ENCODE assay signal across 10 cellular contexts in genomic region chr5:444226-444625, GRCh38. TPM values are rescaled to one million over a fixed set of nuclear protein-coding genes. Genes with fewer than 3 reads are reported as not detected.
DNase-seq lines count a peak whose midpoint lies in the region; ATAC-seq and TF ChIP-seq lines count a peak whose summit lies in the region.
"Had no signal": no experiment of that assay in that cellular context is flagged by ENCODE, and none has a peak within 500 bp of the region (broad histone marks: within the 10 kb centered on the region; RNA-seq: fewer than 3 reads in every experiment).

No MANE protein-coding gene starts in this region.

- peak overlapping the region; percentile 87 to 96 (median 92) for H3K4me3 Mint-ChIP-seq in CD4-positive, CD25-positive, alpha-beta regulatory T cell
- peak overlapping the region; percentile 88 for H3K4me3 Mint-ChIP-seq in dendritic cell treated with granulocyte-macrophage colony-stimulating factor and Interleukin-4, amounts not matched to agents 40 ng/mL and 50 ng/mL, for 4 days

- H3K27me3 Mint-ChIP-seq in CD4-positive, CD25-positive, alpha-beta regulatory T cell = no peaks in the 10 kb centered on the region
- H3K27me3 Mint-ChIP-seq in dendritic cell treated with granulocyte-macrophage colony-stimulating factor and Interleukin-4, amounts not matched to agents 40 ng/mL and 50 ng/mL, for 4 days = no peaks in the 10 kb centered on the region

- H3K4me1 ChIP-seq in CD4-positive, CD25-positive, alpha-beta regulatory T cell (ENCODE audit: control insufficient read depth, insufficient read depth, low read length, poor library complexity, severe bottlenecking) = peaks cover 18% of the 10 kb centered on the region
- peaks cover 37% of the 10 kb centered on the region for H3K4me1 ChIP-seq in neuron (ENCODE audit: insufficient read depth, low read length)

- intact Hi-C loops in dendritic cell treated with granulocyte-macrophage colony-stimulating factor and Interleukin-4, amounts not matched to agents 40 ng/mL and 50 ng/mL, for 4 days (cut with micrococcal nuclease) = no loop called here

- H3K27ac Mint-ChIP-seq in CD4-positive, CD25-positive, alpha-beta regulatory T cell = peak overlapping the region in 2 of 3 donors; percentile 70 to 85
- H3K27ac Mint-ChIP-seq in dendritic cell treated with granulocyte-macrophage colony-stimulating factor and Interleukin-4, amounts not matched to agents 40 ng/mL and 50 ng/mL, for 4 days = peak overlapping the region; percentile 90

- peaks cover 31% of the 10 kb centered on the region for H3K36me3 ChIP-seq in CD4-positive, CD25-positive, alpha-beta regulatory T cell (ENCODE audit: control insufficient read depth, insufficient read depth, low read length)
- H3K36me3 ChIP-seq in neuron (ENCODE audit: insufficient read depth, low read length) = peaks cover 30% of the 10 kb centered on the region

- no peak overlapping the region for H2AFZ ChIP-seq in neuron (ENCODE audit: low read depth, low read length)

- TF ChIP-seq CTCF in LNCaP clone FGC (IDR thresholded peaks at IDR 0.05; ENCODE audit: control insufficient read depth, extremely low read depth, insufficient read depth) = no peak

- no peaks in the 10 kb centered on the region for H3K9me3 Mint-ChIP-seq in CD4-positive, CD25-positive, alpha-beta regulatory T cell
- no peaks in the 10 kb centered on the region for H3K9me3 Mint-ChIP-seq in dendritic cell treated with granulocyte-macrophage colony-stimulating factor and Interleukin-4, amounts not matched to agents 40 ng/mL and 50 ng/mL, for 4 days

- peak overlapping the region; percentile 66 for H3K4me3 ChIP-seq in CD4-positive, CD25-positive, alpha-beta regulatory T cell (ENCODE audit: low read depth, low read length)
- H3K4me3 ChIP-seq in LNCaP clone FGC (ENCODE audit: low read depth, low read length) (peak overlapping the region; percentile 99), neuron (ENCODE audit: low read length) (peak overlapping the region; percentile 93)

- DNase-seq in CD4-positive, CD25-positive, alpha-beta regulatory T cell = no peak
- DNase-seq in LNCaP clone FGC (ENCODE audit: low read depth) (no peak), GM03348 (ENCODE audit: low spot score) (no peak)
- DNase-seq in stimulated activated CD8-positive, alpha-beta memory T cell treated with anti-CD3 and anti-CD28 coated beads, Interleukin-4, amount 100 ng/mL, for 48 hours = no peak
- DNase-seq: KBM-7 had no signal

- H3K36me3 Mint-ChIP-seq in CD4-positive, CD25-positive, alpha-beta regulatory T cell = peaks cover 28% of the 10 kb centered on the region
- peaks cover 65% of the 10 kb centered on the region for H3K36me3 Mint-ChIP-seq in dendritic cell treated with granulocyte-macrophage colony-stimulating factor and Interleukin-4, amounts not matched to agents 40 ng/mL and 50 ng/mL, for 4 days (ENCODE audit: low read depth)

- H3K27me3 ChIP-seq in CD4-positive, CD25-positive, alpha-beta regulatory T cell (ENCODE audit: control insufficient read depth, insufficient read depth, low read length) = no peaks in the 10 kb centered on the region
- no peaks in the 10 kb centered on the region for H3K27me3 ChIP-seq in neuron (ENCODE audit: insufficient read depth, low read length)

- H3K4me1 Mint-ChIP-seq in CD4-positive, CD25-positive, alpha-beta regulatory T cell = peaks cover 17 to 55% (median 22%) of the 10 kb centered on the region in 4 donors
- H3K4me1 Mint-ChIP-seq in dendritic cell treated with granulocyte-macrophage colony-stimulating factor and Interleukin-4, amounts not matched to agents 40 ng/mL and 50 ng/mL, for 4 days (ENCODE audit: low read depth) = peaks cover 88% of the 10 kb centered on the region

- peak overlapping the region; percentile 77 for H3K27ac ChIP-seq in CD4-positive, CD25-positive, alpha-beta regulatory T cell (ENCODE audit: insufficient read depth, low read length, poor library complexity, severe bottlenecking)

- H3K9me3 ChIP-seq in CD4-positive, CD25-positive, alpha-beta regulatory T cell (ENCODE audit: control insufficient read depth in 2 of 2, low read length in 2 of 2) = no peaks in the 10 kb centered on the region
- peaks cover 3% of the 10 kb centered on the region for H3K9me3 ChIP-seq in neuron (ENCODE audit: low read length)
- H3K9me3 ChIP-seq: mucosa of descending colon had no signal

- no peak for ATAC-seq in CD4-positive, CD25-positive, alpha-beta regulatory T cell (ENCODE audit: low read depth in 2 of 2)
- no peak for ATAC-seq in HG02973 (IDR thresholded peaks at IDR 0.05; ENCODE audit: unreplicated experiment)
- ATAC-seq in GM19023 (IDR thresholded peaks at IDR 0.05; ENCODE audit: unreplicated experiment) = no peak

RNA-seq across cellular contexts. Expression of gene EXOC3, which starts 1.2 kb away (rescaled TPM):
- total RNA-seq in CD4-positive, CD25-positive, alpha-beta regulatory T cell = 95.4 TPM
- 10 to 100 TPM; 23.3 to 52.4 (median 31.9) TPM for polyA plus RNA-seq in CD4-positive, CD25-positive, alpha-beta regulatory T cell
